In genomic region chr10:71517310-71518159, GRCh38 we compare ENCODE assay signal across 17 cellular contexts.
"Had no signal": no experiment of that assay in that cellular context is flagged by ENCODE, and none has a peak within 500 bp of the region (broad histone marks: within the 10 kb centered on the region; RNA-seq: fewer than 3 reads in every experiment).

No MANE protein-coding gene starts in this region.

- H3K4me3 Mint-ChIP-seq: activated naive CD4-positive, alpha-beta T cell treated with anti-CD3 and anti-CD28 coated beads for 36 hours; activated naive CD8-positive, alpha-beta T cell treated with anti-CD3 and anti-CD28 coated beads, Interleukin-2, amount 50 U/mL, for 24 hours; activated T-helper 17 cell treated with anti-CD3 and anti-CD28 coated beads, Interleukin-2, amount 50 U/mL, for 72 hours; natural killer cell treated with Interleukin-12 subunit alpha and Interleukin-12 subunit beta and Interleukin-15 and Interleukin-18, amount 100 ng/mL, for 72 hours; stimulated activated effector memory CD8-positive, alpha-beta T cell treated with anti-CD3 and anti-CD28 coated beads, Interleukin-12 subunit alpha, Interleukin-12 subunit beta, amount 100 ng/mL, for 72 hours had no signal

- H3K9me3 Mint-ChIP-seq: activated naive CD4-positive, alpha-beta T cell treated with anti-CD3 and anti-CD28 coated beads for 36 hours; activated naive CD8-positive, alpha-beta T cell treated with anti-CD3 and anti-CD28 coated beads, Interleukin-2, amount 50 U/mL, for 24 hours; activated T-helper 17 cell treated with anti-CD3 and anti-CD28 coated beads, Interleukin-2, amount 50 U/mL, for 72 hours; natural killer cell treated with Interleukin-12 subunit alpha and Interleukin-12 subunit beta and Interleukin-15 and Interleukin-18, amount 100 ng/mL, for 72 hours; stimulated activated effector memory CD8-positive, alpha-beta T cell treated with anti-CD3 and anti-CD28 coated beads, Interleukin-12 subunit alpha, Interleukin-12 subunit beta, amount 100 ng/mL, for 72 hours had no signal

- H3K4me1 ChIP-seq: ascending aorta, colonic mucosa, esophagus squamous epithelium, sigmoid colon had no signal

- FAIRE-seq: endothelial cell of umbilical vein had no signal

- H3K36me3 ChIP-seq: ascending aorta, cardiac muscle cell, colonic mucosa, esophagus squamous epithelium, sigmoid colon had no signal

- H3K9me3 ChIP-seq: ascending aorta, colonic mucosa, esophagus squamous epithelium, sigmoid colon had no signal

- H3K4me1 Mint-ChIP-seq: activated naive CD8-positive, alpha-beta T cell treated with anti-CD3 and anti-CD28 coated beads, Interleukin-2, amount 50 U/mL, for 24 hours; activated T-helper 17 cell treated with anti-CD3 and anti-CD28 coated beads, Interleukin-2, amount 50 U/mL, for 72 hours; stimulated activated effector memory CD8-positive, alpha-beta T cell treated with anti-CD3 and anti-CD28 coated beads, Interleukin-12 subunit alpha, Interleukin-12 subunit beta, amount 100 ng/mL, for 72 hours had no signal

- H3K36me3 Mint-ChIP-seq: natural killer cell treated with Interleukin-12 subunit alpha and Interleukin-12 subunit beta and Interleukin-15 and Interleukin-18, amount 100 ng/mL, for 72 hours; stimulated activated effector memory CD8-positive, alpha-beta T cell treated with anti-CD3 and anti-CD28 coated beads, Interleukin-12 subunit alpha, Interleukin-12 subunit beta, amount 100 ng/mL, for 72 hours had no signal

- H3K27me3 Mint-ChIP-seq: activated T-helper 17 cell treated with anti-CD3 and anti-CD28 coated beads, Interleukin-2, amount 50 U/mL, for 72 hours had no signal

- H3K27ac ChIP-seq: ascending aorta, cardiac muscle cell, colonic mucosa, esophagus squamous epithelium, sigmoid colon had no signal

- H3K27me3 ChIP-seq: ascending aorta, cardiac muscle cell, colonic mucosa, esophagus squamous epithelium, sigmoid colon had no signal

- DNase-seq: activated CD4-positive, alpha-beta T cell treated with anti-CD3 and anti-CD28 coated beads, Interleukin-2, amount 50 U/mL, for 48 hours; activated naive CD4-positive, alpha-beta T cell treated with anti-CD3 and anti-CD28 coated beads for 36 hours; activated naive CD8-positive, alpha-beta T cell treated with anti-CD3 and anti-CD28 coated beads, Interleukin-2, amount 50 U/mL, for 24 hours; colonic mucosa; effector CD4-positive, alpha-beta T cell; esophagus squamous epithelium; hypothalamus; mesenchymal stem cell; sigmoid colon; T-helper 1 cell; T1000 had no signal

- H3K4me3 ChIP-seq: ascending aorta, cardiac muscle cell, colonic mucosa, esophagus squamous epithelium, sigmoid colon had no signal

- H3K27ac Mint-ChIP-seq: activated naive CD4-positive, alpha-beta T cell treated with anti-CD3 and anti-CD28 coated beads for 36 hours; activated naive CD8-positive, alpha-beta T cell treated with anti-CD3 and anti-CD28 coated beads, Interleukin-2, amount 50 U/mL, for 24 hours; activated T-helper 17 cell treated with anti-CD3 and anti-CD28 coated beads, Interleukin-2, amount 50 U/mL, for 72 hours; natural killer cell treated with Interleukin-12 subunit alpha and Interleukin-12 subunit beta and Interleukin-15 and Interleukin-18, amount 100 ng/mL, for 72 hours; stimulated activated effector memory CD8-positive, alpha-beta T cell treated with anti-CD3 and anti-CD28 coated beads, Interleukin-12 subunit alpha, Interleukin-12 subunit beta, amount 100 ng/mL, for 72 hours had no signal
